Comparison of ENCODE assay signal across 12 cellular contexts in the genomic region with DNA sequence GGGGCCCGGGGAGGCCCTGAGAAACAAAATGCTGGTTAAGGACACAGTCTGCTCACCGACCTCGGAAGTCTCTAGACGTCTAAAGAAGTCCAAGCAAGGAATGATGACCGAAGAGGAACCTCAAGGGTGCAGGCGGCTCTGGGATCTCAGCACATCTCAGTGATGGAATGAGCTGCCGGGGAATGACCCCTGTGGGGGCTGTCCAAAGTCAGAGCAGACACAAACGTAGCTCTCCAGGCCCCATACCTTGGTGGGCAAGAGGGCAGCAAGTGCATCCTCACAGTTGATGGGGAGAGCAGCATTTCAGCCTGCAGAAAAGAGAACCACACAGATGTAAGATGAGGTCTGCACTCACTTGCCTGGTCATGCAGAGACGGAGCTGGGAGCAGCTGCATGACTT.
DNase-seq lines count a peak whose midpoint lies in the region; ATAC-seq and TF ChIP-seq lines count a peak whose summit lies in the region.
"Had no signal": no experiment of that assay in that cellular context is flagged by ENCODE, and none has a peak within 500 bp of the region (broad histone marks: within the 10 kb centered on the region; RNA-seq: fewer than 3 reads in every experiment).

No MANE protein-coding gene starts in this region.

- WGBS in heart left ventricle, 4 donors, result 70 to 82% (median 77%) methylated on average over 9 of the region's 9 CpGs
- whole genome bisulfite sequencing in thyroid gland, 2 donors, result 51 to 55% methylated on average over 9 of the region's 9 CpGs

- H3K9me3 ChIP-seq in heart left ventricle (no peaks in the 10 kb centered on the region), thyroid gland (no peaks in the 10 kb centered on the region)
- H3K9me3 ChIP-seq: mucosa of descending colon had no signal

- H3K9me3 Mint-ChIP-seq in activated naive CD8-positive, alpha-beta T cell treated with anti-CD3 and anti-CD28 coated beads for 36 hours, result no peaks in the 10 kb centered on the region
- H3K9me3 Mint-ChIP-seq in mesothelial cell of epicardium, result no peaks in the 10 kb centered on the region

- H3K4me3 ChIP-seq in heart left ventricle (no peak overlapping the region), thyroid gland (replicated peaks in 1 of 3) (no peak overlapping the region)
- H3K4me3 ChIP-seq: mucosa of descending colon, skin epidermis had no signal

- no peaks in the 10 kb centered on the region for H3K36me3 ChIP-seq in heart left ventricle
- H3K36me3 ChIP-seq in thyroid gland, result no peaks in the 10 kb centered on the region

- DNase-seq in heart left ventricle (no peak), Right ventricle myocardium inferior (ENCODE audit: missing footprints) (no peak), mesothelial cell of epicardium (ENCODE audit: low spot score in 2 of 2, unreplicated experiment in 2 of 2) (no peak), thyroid gland (peak in 1 of 2 donors; percentile 23), SKM-1 treated with dmso at 0.1 percent for 144 hours (lab: John Stamatoyannopoulos, UW; ENCODE audit: unreplicated experiment) (no peak), hepatic stellate cell (ENCODE audit: low spot score) (no peak)
- no peak for DNase-seq in activated naive CD8-positive, alpha-beta T cell treated with anti-CD3 and anti-CD28 coated beads for 36 hours
- DNase-seq: mucosa of descending colon, MV-4-11, NCI-H345 had no signal

- no peaks in the 10 kb centered on the region for H3K27me3 Mint-ChIP-seq in activated naive CD8-positive, alpha-beta T cell treated with anti-CD3 and anti-CD28 coated beads for 36 hours
- no peaks in the 10 kb centered on the region for H3K27me3 Mint-ChIP-seq in mesothelial cell of epicardium (ENCODE audit: low read depth)

- ATAC-seq in heart left ventricle (no peak), Right ventricle myocardium inferior (no peak), HG02870 (IDR thresholded peaks at IDR 0.05; ENCODE audit: unreplicated experiment) (no peak)
- ATAC-seq: mucosa of descending colon had no signal

- H3K4me1 ChIP-seq in heart left ventricle (peaks cover 0 to 70% (median 36%) of the 10 kb centered on the region in 12 donors), thyroid gland (peaks cover 36 to 54% of the 10 kb centered on the region in 2 donors)

- TF ChIP-seq CTCF in heart left ventricle (IDR thresholded peaks at IDR 0.05), result no peak
- TF ChIP-seq CTCF in mesothelial cell of epicardium (IDR thresholded peaks at IDR 0.05; ENCODE audit: unreplicated experiment), result no peak
- TF ChIP-seq CTCF in thyroid gland (IDR thresholded peaks at IDR 0.05), result no peak

- no peak for TF ChIP-seq POLR2A in heart left ventricle (IDR thresholded peaks at IDR 0.05)
- TF ChIP-seq POLR2A in thyroid gland (IDR thresholded peaks at IDR 0.05), result no peak

- H3K27me3 ChIP-seq in heart left ventricle (no peaks in the 10 kb centered on the region), thyroid gland (no peaks in the 10 kb centered on the region)

- H3K27ac ChIP-seq in heart left ventricle (peak overlapping the region in 10 of 12 donors; percentile 13 to 75 (median 51)), thyroid gland (peak overlapping the region; percentile 90 to 92 (median 91))

- no peak overlapping the region for H3K4me3 Mint-ChIP-seq in activated naive CD8-positive, alpha-beta T cell treated with anti-CD3 and anti-CD28 coated beads for 36 hours
- no peak overlapping the region for H3K4me3 Mint-ChIP-seq in mesothelial cell of epicardium

- intact Hi-C loops in heart left ventricle (cut with DNase I), result loop anchor here in 8 of 10 donors (5.0 to 10.0 kb wide), 17 partner anchors 40 to 300 kb away; no protein-coding TSS in a partner anchor
- intact Hi-C loops in Right ventricle myocardium inferior (cut with DNase I), result loop anchor here (5.0 kb wide), 2 partner anchors 45 to 105 kb away; no protein-coding TSS in a partner anchor
- intact Hi-C loops in thyroid gland (cut with DNase I), result loop anchor here (5.0 kb wide), 1 partner anchor 130 kb away; the partner anchor contains the start of gene IGF1R

- peaks cover 2% of the 10 kb centered on the region for H3K36me3 Mint-ChIP-seq in activated naive CD8-positive, alpha-beta T cell treated with anti-CD3 and anti-CD28 coated beads for 36 hours
- no peaks in the 10 kb centered on the region for H3K36me3 Mint-ChIP-seq in mesothelial cell of epicardium

- peak overlapping the region; percentile 71 for H3K27ac Mint-ChIP-seq in activated naive CD8-positive, alpha-beta T cell treated with anti-CD3 and anti-CD28 coated beads for 36 hours
- peak overlapping the region; percentile 96 for H3K27ac Mint-ChIP-seq in mesothelial cell of epicardium

- peaks cover 50% of the 10 kb centered on the region for H3K4me1 Mint-ChIP-seq in activated naive CD8-positive, alpha-beta T cell treated with anti-CD3 and anti-CD28 coated beads for 36 hours
- peaks cover 41% of the 10 kb centered on the region for H3K4me1 Mint-ChIP-seq in mesothelial cell of epicardium
